7 cellular contexts compared by ENCODE assay signal in genomic region chr16:69637206-69637605, GRCh38.
DNase-seq lines count a peak whose midpoint lies in the region; ATAC-seq, FAIRE-seq and TF ChIP-seq lines count a peak whose summit lies in the region.
"Not testable (repeated sequence)": the region's sequence is repeated elsewhere in the genome, so short reads cannot be mapped to it uniquely, and the experiment has no call there.

No MANE protein-coding gene starts in this region.

- POLR2A ChIA-PET in A549 (lab: Yijun Ruan, JAX); HEK293 (lab: Yijun Ruan, JAX); activated CD4-positive, alpha-beta T cell treated with anti-CD3 and anti-CD28 coated beads for 36 hours (lab: Charles Lee): not testable (repeated sequence)

- H3K9me3 Mint-ChIP-seq in activated CD4-positive, alpha-beta T cell treated with anti-CD3 and anti-CD28 coated beads for 36 hours (ENCODE audit: low read depth): peaks cover 12% of the 10 kb centered on the region
- not testable (repeated sequence) for H3K9me3 Mint-ChIP-seq in activated T-cell treated with anti-CD3 and anti-CD28 coated beads, Interleukin-2, amount 50 U/mL, for 72 hours; activated naive CD4-positive, alpha-beta T cell treated with anti-CD3 and anti-CD28 coated beads, Interleukin-2, amount 50 U/mL, for 24 hours; memory B cell
- H3K9me3 Mint-ChIP-seq in endothelial cell (ENCODE audit: unreplicated experiment): peaks cover 11% of the 10 kb centered on the region

- CTCF ChIA-PET in A549 (lab: Yijun Ruan, JAX): interaction anchor here (1.5 kb wide), 1 partner anchor 239 kb away, joined by 3 read pairs; no protein-coding TSS in a partner anchor
- CTCF ChIA-PET in HEK293 (lab: Yijun Ruan, JAX); activated CD4-positive, alpha-beta T cell treated with anti-CD3 and anti-CD28 coated beads for 36 hours (lab: Charles Lee): not testable (repeated sequence)

- TF ChIP-seq POLR2A in A549 (IDR thresholded peaks at IDR 0.05; ENCODE audit: low read length): not testable (repeated sequence)

- not testable (repeated sequence) for H3K27me3 Mint-ChIP-seq in activated CD4-positive, alpha-beta T cell treated with anti-CD3 and anti-CD28 coated beads for 36 hours; activated T-cell treated with anti-CD3 and anti-CD28 coated beads, Interleukin-2, amount 50 U/mL, for 72 hours (ENCODE audit: low read depth); activated naive CD4-positive, alpha-beta T cell treated with anti-CD3 and anti-CD28 coated beads, Interleukin-2, amount 50 U/mL, for 24 hours; endothelial cell (ENCODE audit: unreplicated experiment); memory B cell

- TF ChIP-seq RAD21 in A549 (conservative IDR thresholded peaks at IDR 0.05 in 1 of 2, IDR thresholded peaks at IDR 0.05 in 1 of 2): not testable (repeated sequence)

- H3K9me3 ChIP-seq in A549: peaks cover 23% of the 10 kb centered on the region
- not testable (repeated sequence) for H3K9me3 ChIP-seq in HEK293 (ENCODE audit: control insufficient read depth, insufficient read depth, low read depth, low read length)

- H3K36me3 ChIP-seq in HEK293 (ENCODE audit: control insufficient read depth in 2 of 2, insufficient read depth in 1 of 2, low read length in 2 of 2): peaks cover 13 to 20% of the 10 kb centered on the region in 2 experiments; a peak in 2 of 3 replicates

- H3K27ac ChIP-seq in A549; HEK293 (ENCODE audit: extremely low read depth, low read depth, low read length): not testable (repeated sequence)

- FAIRE-seq in A549 (lab: Jason Lieb, UNC): not testable (repeated sequence)

- intact Hi-C loops in activated CD4-positive, alpha-beta T cell treated with anti-CD3 and anti-CD28 coated beads for 36 hours (cut with DNase I, micrococcal nuclease): not testable (repeated sequence)

- H3K4me3 Mint-ChIP-seq in activated CD4-positive, alpha-beta T cell treated with anti-CD3 and anti-CD28 coated beads for 36 hours; activated T-cell treated with anti-CD3 and anti-CD28 coated beads, Interleukin-2, amount 50 U/mL, for 72 hours; activated naive CD4-positive, alpha-beta T cell treated with anti-CD3 and anti-CD28 coated beads, Interleukin-2, amount 50 U/mL, for 24 hours; memory B cell: not testable (repeated sequence)
- peak overlapping the region; percentile 88 for H3K4me3 Mint-ChIP-seq in endothelial cell (ENCODE audit: unreplicated experiment)

- ATAC-seq in A549; activated CD4-positive, alpha-beta T cell treated with anti-CD3 and anti-CD28 coated beads for 36 hours; activated T-cell treated with anti-CD3 and anti-CD28 coated beads, Interleukin-2, amount 50 U/mL, for 72 hours (replicated peaks in 1 of 2); memory B cell (ENCODE audit: low read depth): not testable (repeated sequence)

- H3K4me2 ChIP-seq in A549: not testable (repeated sequence)

- not testable (repeated sequence) for H3K4me1 Mint-ChIP-seq in activated CD4-positive, alpha-beta T cell treated with anti-CD3 and anti-CD28 coated beads for 36 hours; activated T-cell treated with anti-CD3 and anti-CD28 coated beads, Interleukin-2, amount 50 U/mL, for 72 hours (ENCODE audit: low read depth); activated naive CD4-positive, alpha-beta T cell treated with anti-CD3 and anti-CD28 coated beads, Interleukin-2, amount 50 U/mL, for 24 hours; endothelial cell (ENCODE audit: unreplicated experiment); memory B cell

- H3K27ac Mint-ChIP-seq in activated CD4-positive, alpha-beta T cell treated with anti-CD3 and anti-CD28 coated beads for 36 hours: peak overlapping the region; percentile 4
- peak overlapping the region; percentile 73 for H3K27ac Mint-ChIP-seq in activated T-cell treated with anti-CD3 and anti-CD28 coated beads, Interleukin-2, amount 50 U/mL, for 72 hours
- peak overlapping the region; percentile 51 for H3K27ac Mint-ChIP-seq in activated naive CD4-positive, alpha-beta T cell treated with anti-CD3 and anti-CD28 coated beads, Interleukin-2, amount 50 U/mL, for 24 hours
- H3K27ac Mint-ChIP-seq in endothelial cell (ENCODE audit: unreplicated experiment): peak overlapping the region; percentile 67
- peak overlapping the region; percentile 35 for H3K27ac Mint-ChIP-seq in memory B cell

- not testable (repeated sequence) for TF ChIP-seq EP300 in A549 (IDR thresholded peaks at IDR 0.05)

- TF ChIP-seq CTCF in A549 (IDR thresholded peaks at IDR 0.05); HEK293 (tag by site-specific recombination; IDR thresholded peaks at IDR 0.05); endothelial cell (IDR thresholded peaks at IDR 0.05; ENCODE audit: unreplicated experiment): not testable (repeated sequence)

- DNase-seq in A549 (ENCODE audit: low read depth in 1 of 2, low spot score in 1 of 2): peak in 1 of 2 experiments; percentile 28
- not testable (repeated sequence) for DNase-seq in activated CD4-positive, alpha-beta T cell treated with anti-CD3 and anti-CD28 coated beads for 36 hours; activated T-cell treated with anti-CD3 and anti-CD28 coated beads, Interleukin-2, amount 50 U/mL, for 72 hours; endothelial cell (ENCODE audit: low spot score); memory B cell (ENCODE audit: low spot score in 2 of 2)

- not testable (repeated sequence) for H3K4me3 ChIP-seq in A549; HEK293 (ENCODE audit: low read depth, low read length)

- 93% methylated on average over 1 of the region's 1 CpG for whole genome bisulfite sequencing in A549 (ENCODE audit: missing lambda C conversion rate)

- H3K36me3 Mint-ChIP-seq in activated CD4-positive, alpha-beta T cell treated with anti-CD3 and anti-CD28 coated beads for 36 hours (ENCODE audit: low read depth): peaks cover 37% of the 10 kb centered on the region
- H3K36me3 Mint-ChIP-seq in activated T-cell treated with anti-CD3 and anti-CD28 coated beads, Interleukin-2, amount 50 U/mL, for 72 hours (ENCODE audit: insufficient read depth in 2 of 2): peaks cover 19 to 44% of the 10 kb centered on the region in 2 donors
- H3K36me3 Mint-ChIP-seq in activated naive CD4-positive, alpha-beta T cell treated with anti-CD3 and anti-CD28 coated beads, Interleukin-2, amount 50 U/mL, for 24 hours: peaks cover 30% of the 10 kb centered on the region
- H3K36me3 Mint-ChIP-seq in endothelial cell (ENCODE audit: low read depth, unreplicated experiment): peaks cover 37% of the 10 kb centered on the region
- H3K36me3 Mint-ChIP-seq in memory B cell: peaks cover 25% of the 10 kb centered on the region

- H3K4me1 ChIP-seq in A549: peaks cover 13% of the 10 kb centered on the region; the same call in 2 of the 3 replicates
- not testable (repeated sequence) for H3K4me1 ChIP-seq in HEK293 (ENCODE audit: control insufficient read depth, insufficient read depth, low read length)

TF ChIP-seq in A549, 52 proteins besides CTCF, POLR2A, EP300 and RAD21:
- TF ChIP-seq CHD4 (IDR thresholded peaks at IDR 0.05; ENCODE audit: borderline replicate concordance) (0 out of 2 replicates have a peak, but pooled peaks have one; percentile 2), KDM1A (IDR thresholded peaks at IDR 0.05; ENCODE audit: low read depth) (peak; percentile 32; the same call in 1 of the 2 replicates)

TF ChIP-seq in HEK293, 187 proteins besides CTCF, POLR2A, EP300 and RAD21:
- peak; percentile 97 for TF ChIP-seq ZNF707 (tag by site-specific recombination; IDR thresholded peaks at IDR 0.05)

Comparison
In these comparisons a context has a peak if more than half of its experiments do, and no peak if none do; other contexts are left out.
1. H3K27ac Mint-ChIP-seq: peak in every context shown above with its lines; median percentile 73 in activated T-cell treated with anti-CD3 and anti-CD28 coated beads, Interleukin-2, amount 50 U/mL, for 72 hours; 67 in endothelial cell; 51 in activated naive CD4-positive, alpha-beta T cell treated with anti-CD3 and anti-CD28 coated beads, Interleukin-2, amount 50 U/mL, for 24 hours; 35 in memory B cell; 4 in activated CD4-positive, alpha-beta T cell treated with anti-CD3 and anti-CD28 coated beads for 36 hours.